Comparison of ENCODE assay signal across 2 cellular contexts in genomic region chr14:23470947-23471346, GRCh38.
TF ChIP-seq lines count a peak whose summit lies in the region.

No MANE protein-coding gene starts in this region.

TF ChIP-seq in HepG2, 621 proteins besides CTCF, POLR2A, EP300 and RAD21:
- TF ChIP-seq REXO4 (CRISPR knock-in tag; IDR thresholded peaks at IDR 0.05; ENCODE audit: borderline replicate concordance) = 0 out of 2 replicates have a peak, but pooled peaks have one; percentile 57
- TF ChIP-seq ZFP36L1 (CRISPR knock-in tag; IDR thresholded peaks at IDR 0.05) = peak; percentile 54; the same call in 1 of the 2 replicates
- 0 out of 2 replicates have a peak, but pooled peaks have one; percentile 0 for TF ChIP-seq ZNF784 (CRISPR knock-in tag; IDR thresholded peaks at IDR 0.05; ENCODE audit: borderline replicate concordance)
- TF ChIP-seq IKZF4 (CRISPR knock-in tag; IDR thresholded peaks at IDR 0.05; ENCODE audit: borderline replicate concordance, low read depth, not compliant biosample characterization) = no peak
- TF ChIP-seq ZNF607 (CRISPR knock-in tag; IDR thresholded peaks at IDR 0.05; ENCODE audit: borderline replicate concordance) = no peak

TF ChIP-seq in GM23338, 12 proteins besides CTCF, POLR2A, EP300 and RAD21:
- TF ChIP-seq STAT1 (IDR thresholded peaks at IDR 0.05; ENCODE audit: unreplicated experiment) (no peak), JUNB (IDR thresholded peaks at IDR 0.05; ENCODE audit: unreplicated experiment) (no peak), EZH2phosphoT487 (IDR thresholded peaks at IDR 0.05; ENCODE audit: unreplicated experiment) (no peak), ZNF462 (CRISPR knock-in tag; IDR thresholded peaks at IDR 0.05) (no peak), CREB1 (CRISPR knock-in tag; IDR thresholded peaks at IDR 0.05; ENCODE audit: low read depth) (no peak), ZNF114 (CRISPR knock-in tag; IDR thresholded peaks at IDR 0.05) (no peak), POLR2AphosphoS5 (IDR thresholded peaks at IDR 0.05; ENCODE audit: low read depth) (no peak)
